20 cellular contexts compared by ENCODE assay signal in genomic region chr10:29666201-29666600, GRCh38.
"Had no signal": no experiment of that assay in that cellular context is flagged by ENCODE, and none has a peak within 500 bp of the region (broad histone marks: within the 10 kb centered on the region; RNA-seq: fewer than 3 reads in every experiment).

No MANE protein-coding gene starts in this region.

- H3K4me3 ChIP-seq: heart left ventricle, mucosa of descending colon, pancreas, prostate gland, right lobe of liver, suprapubic skin, thyroid gland, upper lobe of right lung had no signal

- DNase-seq: cortex of kidney; effector memory CD4-positive, alpha-beta T cell; heart left ventricle; hippocampal formation; mucosa of descending colon; naive thymus-derived CD8-positive, alpha-beta T cell; nucleus accumbens; pancreas; retina; right lobe of liver; stimulated activated CD4-positive, alpha-beta T cell treated with anti-CD3 and anti-CD28 coated beads, Interleukin-2, amount 100 ng/mL, for 24 hours; stimulated activated CD4-positive, alpha-beta T cell treated with anti-CD3 and anti-CD28 coated beads, Interleukin-4, amount 100 ng/mL, for 4 hours; stimulated activated naive B cell treated with anti-CD40 and anti-IgM and Interleukin-4, amounts not matched to agents 10 μg/mL and 1 μg/mL and 100 μg/mL, for 72 hours; stimulated activated naive CD8-positive, alpha-beta T cell treated with anti-CD3 and anti-CD28 coated beads, Interleukin-15, amount 100 ng/mL, for 72 hours; thyroid gland; upper lobe of right lung had no signal

- H3K9me3 Mint-ChIP-seq: central memory CD8-positive, alpha-beta T cell; naive thymus-derived CD8-positive, alpha-beta T cell; stimulated activated naive B cell treated with anti-CD40 and anti-IgM and Interleukin-4, amounts not matched to agents 10 μg/mL and 1 μg/mL and 100 μg/mL, for 72 hours had no signal

- H3K4me3 Mint-ChIP-seq: central memory CD8-positive, alpha-beta T cell; naive thymus-derived CD8-positive, alpha-beta T cell; stimulated activated naive B cell treated with anti-CD40 and anti-IgM and Interleukin-4, amounts not matched to agents 10 μg/mL and 1 μg/mL and 100 μg/mL, for 72 hours; stimulated activated naive CD8-positive, alpha-beta T cell treated with anti-CD3 and anti-CD28 coated beads, Interleukin-15, amount 100 ng/mL, for 72 hours had no signal

- H3K27ac Mint-ChIP-seq: stimulated activated naive B cell treated with anti-CD40 and anti-IgM and Interleukin-4, amounts not matched to agents 10 μg/mL and 1 μg/mL and 100 μg/mL, for 72 hours had no signal

- H3K27me3 Mint-ChIP-seq: central memory CD8-positive, alpha-beta T cell; stimulated activated naive B cell treated with anti-CD40 and anti-IgM and Interleukin-4, amounts not matched to agents 10 μg/mL and 1 μg/mL and 100 μg/mL, for 72 hours had no signal

- H3K4me1 Mint-ChIP-seq: stimulated activated naive B cell treated with anti-CD40 and anti-IgM and Interleukin-4, amounts not matched to agents 10 μg/mL and 1 μg/mL and 100 μg/mL, for 72 hours; stimulated activated naive CD8-positive, alpha-beta T cell treated with anti-CD3 and anti-CD28 coated beads, Interleukin-15, amount 100 ng/mL, for 72 hours had no signal

- H3K36me3 Mint-ChIP-seq: stimulated activated naive B cell treated with anti-CD40 and anti-IgM and Interleukin-4, amounts not matched to agents 10 μg/mL and 1 μg/mL and 100 μg/mL, for 72 hours had no signal

- H3K36me3 ChIP-seq: heart left ventricle, pancreas, prostate gland, right lobe of liver, suprapubic skin, thyroid gland, upper lobe of right lung had no signal

- H3K9me3 ChIP-seq: heart left ventricle, mucosa of descending colon, pancreas, prostate gland, right lobe of liver, suprapubic skin, thyroid gland, upper lobe of right lung had no signal

- H3K4me1 ChIP-seq: pancreas, prostate gland, right lobe of liver had no signal

- H3K27me3 ChIP-seq: heart left ventricle, pancreas, right lobe of liver, suprapubic skin, thyroid gland, upper lobe of right lung had no signal

- ATAC-seq: esophagus mucosa; heart left ventricle; mucosa of descending colon; naive thymus-derived CD8-positive, alpha-beta T cell; pancreas; right lobe of liver; stimulated activated naive B cell treated with anti-CD40 and anti-IgM and Interleukin-4, amounts not matched to agents 10 μg/mL and 1 μg/mL and 100 μg/mL, for 72 hours; stimulated activated naive CD8-positive, alpha-beta T cell treated with anti-CD3 and anti-CD28 coated beads, Interleukin-15, amount 100 ng/mL, for 72 hours; upper lobe of right lung had no signal

- H3K27ac ChIP-seq: heart left ventricle, pancreas, prostate gland, right lobe of liver, suprapubic skin, thyroid gland, upper lobe of right lung had no signal
